24 cellular contexts compared by ENCODE assay signal in the genomic region with DNA sequence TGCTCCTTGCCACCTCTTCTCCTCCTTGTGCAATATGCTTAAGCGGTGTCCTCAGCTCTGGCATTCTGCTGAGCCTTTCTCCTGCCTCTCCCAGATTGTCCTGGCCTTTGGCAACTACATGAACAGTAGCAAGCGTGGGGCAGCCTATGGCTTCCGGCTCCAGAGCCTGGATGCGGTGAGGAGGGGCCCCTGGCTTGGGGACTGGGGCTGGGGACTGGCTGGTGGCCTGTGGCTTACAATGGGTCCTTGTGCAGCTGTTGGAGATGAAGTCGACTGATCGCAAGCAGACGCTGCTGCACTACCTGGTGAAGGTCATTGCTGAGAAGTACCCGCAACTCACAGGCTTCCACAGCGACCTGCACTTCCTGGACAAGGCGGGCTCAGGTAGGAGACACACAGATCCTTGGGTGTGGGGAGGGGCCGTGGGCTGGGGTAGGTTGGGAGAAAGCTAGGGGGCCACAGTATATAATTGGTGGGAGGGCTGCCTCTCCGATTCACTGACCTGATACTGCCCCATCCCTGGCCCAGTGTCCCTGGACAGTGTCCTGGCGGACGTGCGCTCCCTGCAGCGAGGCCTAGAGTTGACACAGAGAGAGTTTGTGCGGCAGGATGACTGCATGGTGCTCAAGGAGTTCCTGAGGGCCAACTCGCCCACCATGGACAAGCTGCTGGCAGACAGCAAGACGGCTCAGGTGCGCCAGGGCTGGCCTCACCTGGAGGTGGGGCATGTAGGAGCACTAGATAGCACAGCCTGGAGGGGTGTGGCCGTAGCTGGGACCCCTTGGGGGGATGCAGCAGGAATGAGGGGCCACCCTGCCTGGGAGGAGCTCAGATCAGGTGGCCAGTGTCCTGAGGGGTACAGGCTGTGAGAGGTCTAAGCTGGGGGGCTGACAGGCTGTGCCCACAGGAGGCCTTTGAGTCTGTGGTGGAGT. TPM values are rescaled to one million over a fixed set of nuclear protein-coding genes. Genes with fewer than 3 reads are reported as not detected.
DNase-seq lines count a peak whose midpoint lies in the region; ATAC-seq and TF ChIP-seq lines count a peak whose summit lies in the region.
"Had no signal": no experiment of that assay in that cellular context is flagged by ENCODE, and none has a peak within 500 bp of the region (broad histone marks: within the 10 kb centered on the region; RNA-seq: fewer than 3 reads in every experiment).

No MANE protein-coding gene starts in this region.

- no peaks in the 10 kb centered on the region for H3K4me1 ChIP-seq in right cardiac atrium (ENCODE audit: control insufficient read depth, insufficient read depth, low read length)
- H3K4me1 ChIP-seq in suprapubic skin, result peaks cover 45% of the 10 kb centered on the region

- no peak for TF ChIP-seq CTCF in activated CD8-positive, alpha-beta T cell treated with anti-CD3 and anti-CD28 coated beads for 36 hours (IDR thresholded peaks at IDR 0.05)
- TF ChIP-seq CTCF in suprapubic skin (IDR thresholded peaks at IDR 0.05) (no peak), coronary artery (IDR thresholded peaks at IDR 0.05) (no peak)

- no peaks in the 10 kb centered on the region for H3K9me3 Mint-ChIP-seq in activated CD8-positive, alpha-beta T cell treated with anti-CD3 and anti-CD28 coated beads for 36 hours
- H3K9me3 Mint-ChIP-seq in immature natural killer cell, result peaks cover 0 to 1% (median 0%) of the 10 kb centered on the region in 6 donors
- H3K9me3 Mint-ChIP-seq: stimulated activated naive CD8-positive, alpha-beta T cell treated with anti-CD3 and anti-CD28 coated beads, Interleukin-15, Interleukin-2, amounts not matched to agents 100 ng/mL and 50 ng/mL, for 24 hours had no signal

- no peak overlapping the region for H3K4me3 Mint-ChIP-seq in activated CD8-positive, alpha-beta T cell treated with anti-CD3 and anti-CD28 coated beads for 36 hours
- no peak overlapping the region for H3K4me3 Mint-ChIP-seq in immature natural killer cell
- H3K4me3 Mint-ChIP-seq: stimulated activated naive CD8-positive, alpha-beta T cell treated with anti-CD3 and anti-CD28 coated beads, Interleukin-15, Interleukin-2, amounts not matched to agents 100 ng/mL and 50 ng/mL, for 24 hours had no signal

- intact Hi-C loops in right cardiac atrium (cut with DNase I), result no loop called here
- intact Hi-C loops in Right ventricle myocardium superior (cut with DNase I), result no loop called here
- intact Hi-C loops in activated CD8-positive, alpha-beta T cell treated with anti-CD3 and anti-CD28 coated beads for 36 hours (cut with micrococcal nuclease), result no loop called here

- H3K27ac ChIP-seq in right cardiac atrium (ENCODE audit: low read length) (no peak overlapping the region), suprapubic skin (peak overlapping the region; percentile 61), coronary artery (no peak overlapping the region)
- H3K27ac ChIP-seq: body of pancreas, ovary, WERI-Rb-1 had no signal

- 95% methylated on average over 21 of the region's 21 CpGs for WGBS in right cardiac atrium
- WGBS in suprapubic skin, result 91% methylated on average over 19 of the region's 21 CpGs

- H3K27me3 ChIP-seq in right cardiac atrium (ENCODE audit: control insufficient read depth, insufficient read depth) (no peaks in the 10 kb centered on the region), suprapubic skin (no peaks in the 10 kb centered on the region)
- H3K27me3 ChIP-seq: ovary had no signal

- peaks cover 41% of the 10 kb centered on the region for H3K4me1 Mint-ChIP-seq in activated CD8-positive, alpha-beta T cell treated with anti-CD3 and anti-CD28 coated beads for 36 hours (ENCODE audit: low read depth)
- H3K4me1 Mint-ChIP-seq in immature natural killer cell, result peaks cover 36 to 38% of the 10 kb centered on the region in 2 donors

- no peak for TF ChIP-seq EP300 in suprapubic skin (IDR thresholded peaks at IDR 0.05)

- ATAC-seq in right cardiac atrium (no peak), Right ventricle myocardium superior (ENCODE audit: poor library complexity) (no peak), HG03521 (IDR thresholded peaks at IDR 0.05; ENCODE audit: unreplicated experiment) (no peak), GM18861 (IDR thresholded peaks at IDR 0.05; ENCODE audit: unreplicated experiment) (no peak)
- ATAC-seq in activated CD8-positive, alpha-beta T cell treated with anti-CD3 and anti-CD28 coated beads for 36 hours, result no peak
- ATAC-seq: body of pancreas, Right ventricle myocardium inferior, sciatic nerve had no signal

- CTCF ChIA-PET in activated CD8-positive, alpha-beta T cell treated with anti-CD3 and anti-CD28 coated beads for 36 hours (lab: Charles Lee), result interaction anchor here (1.0 to 5.3 kb wide), 6 partner anchors 9 to 110 kb away, joined by 6 to 43 read pairs (median 18); a partner anchor contains a TSS

- H3K4me3 ChIP-seq in right cardiac atrium (ENCODE audit: low read length) (no peak overlapping the region), suprapubic skin (no peak overlapping the region), coronary artery (no peak overlapping the region)
- H3K4me3 ChIP-seq: body of pancreas, ovary had no signal

- DNase-seq in right cardiac atrium, result peak in 2 of 3 donors; percentile 44 to 46
- DNase-seq in Right ventricle myocardium superior, result no peak
- DNase-seq in activated CD8-positive, alpha-beta T cell treated with anti-CD3 and anti-CD28 coated beads for 36 hours, result no peak
- no peak for DNase-seq in immature natural killer cell
- DNase-seq in suprapubic skin (ENCODE audit: low spot score in 2 of 2), result no peak
- DNase-seq in coronary artery (ENCODE audit: low spot score), result no peak
- DNase-seq: activated CD8-positive, alpha-beta memory T cell treated with anti-CD3 and anti-CD28 coated beads for 24 hours; activated gamma-delta T cell treated with Interleukin-2 at 50 U/mL for 16 hours; AML-193; body of pancreas; HCEC 1CT; IMR-90; NCI-H1436; NCI-H2171 treated with DMSO at 0.1 percent for 48 hours; trophoblast cell; WERI-Rb-1 had no signal

- no peaks in the 10 kb centered on the region for H3K27me3 Mint-ChIP-seq in activated CD8-positive, alpha-beta T cell treated with anti-CD3 and anti-CD28 coated beads for 36 hours
- peaks cover 6 to 12% (median 11%) of the 10 kb centered on the region in 3 donors for H3K27me3 Mint-ChIP-seq in immature natural killer cell (ENCODE audit: low read depth in 3 of 3)
- H3K27me3 Mint-ChIP-seq: stimulated activated naive CD8-positive, alpha-beta T cell treated with anti-CD3 and anti-CD28 coated beads, Interleukin-15, Interleukin-2, amounts not matched to agents 100 ng/mL and 50 ng/mL, for 24 hours had no signal

- H3K36me3 Mint-ChIP-seq in activated CD8-positive, alpha-beta T cell treated with anti-CD3 and anti-CD28 coated beads for 36 hours (ENCODE audit: low read depth), result peaks cover 56% of the 10 kb centered on the region
- H3K36me3 Mint-ChIP-seq in immature natural killer cell, result peaks cover 11 to 24% (median 11%) of the 10 kb centered on the region in 3 donors

- peaks cover 35% of the 10 kb centered on the region for H3K36me3 ChIP-seq in suprapubic skin
- H3K36me3 ChIP-seq: ovary had no signal

- no peak for TF ChIP-seq POLR2A in suprapubic skin (IDR thresholded peaks at IDR 0.05)

- H3K27ac Mint-ChIP-seq in activated CD8-positive, alpha-beta T cell treated with anti-CD3 and anti-CD28 coated beads for 36 hours, result peak overlapping the region; percentile 46
- peak overlapping the region; percentile 37 to 87 (median 71) for H3K27ac Mint-ChIP-seq in immature natural killer cell
- H3K27ac Mint-ChIP-seq: stimulated activated naive CD8-positive, alpha-beta T cell treated with anti-CD3 and anti-CD28 coated beads, Interleukin-15, Interleukin-2, amounts not matched to agents 100 ng/mL and 50 ng/mL, for 24 hours had no signal

- no peaks in the 10 kb centered on the region for H3K9me3 ChIP-seq in right cardiac atrium (ENCODE audit: control insufficient read depth, low read length)
- H3K9me3 ChIP-seq in suprapubic skin, result no peaks in the 10 kb centered on the region
- H3K9me3 ChIP-seq: body of pancreas, ovary had no signal

- POLR2A ChIA-PET in activated CD8-positive, alpha-beta T cell treated with anti-CD3 and anti-CD28 coated beads for 36 hours (lab: Charles Lee), result interaction anchor here (1.0 to 23.2 kb wide), 4 partner anchors 13 to 97 kb away, joined by 3 to 399 read pairs (median 24); a partner anchor contains a TSS

RNA-seq across cellular contexts. Expression of a gene that starts 16.9 kb away (rescaled TPM):
- total RNA-seq in right cardiac atrium, result not detected
- not detected for polyA plus RNA-seq in right cardiac atrium
- not detected for total RNA-seq in Right ventricle myocardium superior
- under 1 TPM; 0.27 to 0.63 TPM for total RNA-seq in activated CD8-positive, alpha-beta T cell treated with anti-CD3 and anti-CD28 coated beads for 36 hours
- under 1 TPM in 1 of 3 donors, not detected in 2; 0.16 TPM for polyA plus RNA-seq in immature natural killer cell
- not detected for total RNA-seq in suprapubic skin
- total RNA-seq: lower leg skin, MCF 10A, Right ventricle myocardium inferior, sciatic nerve had no signal
- polyA plus RNA-seq: IMR-90, ovary had no signal

RNA-seq across cellular contexts. Expression of a gene that starts 23.3 kb away (rescaled TPM):
- total RNA-seq in right cardiac atrium (10 to 100 TPM; 12.3 to 17.0 (median 14.1) TPM), Right ventricle myocardium superior (12.0 TPM), suprapubic skin (10 to 100 TPM in 1 of 4 donors, 1 to 10 TPM in 3; 5.9 to 14.6 (median 8.0) TPM)
- polyA plus RNA-seq in right cardiac atrium (10.5 TPM), immature natural killer cell (10 to 100 TPM; 17.6 to 66.7 (median 25.3) TPM)
- total RNA-seq in activated CD8-positive, alpha-beta T cell treated with anti-CD3 and anti-CD28 coated beads for 36 hours, result 100 to 1,000 TPM; 285 to 298 TPM

Comparison
In these comparisons a context has a peak if more than half of its experiments do, and no peak if none do; other contexts are left out.
1. DNase-seq: peak in right cardiac atrium (2 of 3); none in Right ventricle myocardium superior (single experiment), activated CD8-positive, alpha-beta T cell treated with anti-CD3 and anti-CD28 coated beads for 36 hours (single experiment), immature natural killer cell (0 of 3), suprapubic skin (0 of 2) and coronary artery (single experiment).
2. RNA of a gene that starts 23.3 kb away (total RNA-seq): 285 to 298 TPM in activated CD8-positive, alpha-beta T cell treated with anti-CD3 and anti-CD28 coated beads for 36 hours; 12.3 to 17.0 TPM in right cardiac atrium, 12.0 TPM in Right ventricle myocardium superior (single experiment) and 5.9 to 14.6 TPM in suprapubic skin; every median in the first group is over 10 times any median in the second.